Comparison of ENCODE assay signal across 9 cellular contexts in the genomic region with DNA sequence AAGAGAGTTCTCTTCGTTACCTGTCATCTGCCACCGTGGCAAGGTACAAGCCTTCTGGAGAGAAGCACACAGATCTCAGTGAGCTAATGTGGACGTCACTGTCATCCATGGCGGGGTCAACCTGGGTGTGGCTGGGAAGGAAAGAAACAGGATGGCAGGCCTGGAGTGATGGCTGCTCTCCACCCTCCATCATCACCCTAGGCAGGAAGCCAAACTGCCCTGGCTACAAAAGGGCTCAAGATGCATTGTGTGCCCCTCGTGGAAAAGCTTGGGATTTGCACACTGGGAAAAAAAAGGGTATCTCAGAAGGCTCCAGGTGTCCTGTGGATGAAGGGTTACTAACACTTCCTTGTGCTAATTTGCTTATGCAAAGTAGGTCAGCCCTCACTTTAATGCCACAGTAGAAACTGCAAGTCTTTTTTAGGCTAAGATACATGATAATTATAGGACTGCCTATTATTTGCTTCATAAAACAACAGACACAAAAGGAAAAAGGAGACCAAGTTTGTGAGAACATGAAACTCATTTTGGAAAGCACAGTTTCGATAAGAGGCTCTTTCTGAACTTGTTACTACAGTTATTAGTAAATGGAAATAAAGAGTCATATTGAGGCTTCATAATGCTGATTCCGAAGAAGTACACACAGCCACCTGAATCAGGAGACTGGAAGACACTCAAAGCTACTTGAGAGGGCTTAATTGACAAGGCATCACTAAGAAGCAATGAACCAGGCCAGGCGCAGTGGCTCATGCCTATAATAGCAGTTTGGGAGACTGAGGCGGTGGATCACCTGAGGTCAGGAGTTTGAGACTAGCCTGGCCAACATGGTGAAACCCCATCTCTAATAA. TPM values are rescaled to one million over a fixed set of nuclear protein-coding genes. Genes with fewer than 3 reads are reported as not detected.
A peak's percentile ranks its signal among the peaks of the same experiment; 100 is the strongest.
DNase-seq lines count a peak whose midpoint lies in the region; ATAC-seq, FAIRE-seq and TF ChIP-seq lines count a peak whose summit lies in the region.
"Had no signal": no experiment of that assay in that cellular context is flagged by ENCODE, and none has a peak within 500 bp of the region (broad histone marks: within the 10 kb centered on the region; RNA-seq: fewer than 3 reads in every experiment).

No MANE protein-coding gene starts in this region.

- peaks cover 23% of the 10 kb centered on the region for H3K36me3 ChIP-seq in bronchial epithelial cell (ENCODE audit: control insufficient read depth, insufficient read depth, low read length)
- no peaks in the 10 kb centered on the region for H3K36me3 ChIP-seq in testis (ENCODE audit: low read depth, missing control alignments)

- H3K4me1 ChIP-seq in testis = no peaks in the 10 kb centered on the region

- H3K27me3 ChIP-seq in bronchial epithelial cell (ENCODE audit: control insufficient read depth, insufficient read depth, low read length) = no peaks in the 10 kb centered on the region
- H3K27me3 ChIP-seq in testis = no peaks in the 10 kb centered on the region

- TF ChIP-seq CTCF in LNCaP clone FGC (IDR thresholded peaks at IDR 0.05; ENCODE audit: control insufficient read depth, extremely low read depth, insufficient read depth) (0 out of 2 replicates have a peak, but pooled peaks have one; percentile 15), bronchial epithelial cell (IDR thresholded peaks at IDR 0.05; ENCODE audit: insufficient read depth, low read length, severe bottlenecking) (no peak), testis (IDR thresholded peaks at IDR 0.05) (peak in 1 of 3 experiments; percentile 6)

- peaks cover 27% of the 10 kb centered on the region for H3K4me1 Mint-ChIP-seq in stimulated activated memory B cell treated with anti-CD40 and anti-IgM and Interleukin-4, amounts not matched to agents 10 μg/mL and 1 μg/mL and 100 μg/mL, for 72 hours

- ATAC-seq in Right ventricle myocardium inferior (peak; percentile 26), GM21825 (IDR thresholded peaks at IDR 0.05; ENCODE audit: unreplicated experiment) (peak; percentile 78)
- ATAC-seq in stimulated activated memory B cell treated with anti-CD40 and anti-IgM and Interleukin-4, amounts not matched to agents 10 μg/mL and 1 μg/mL and 100 μg/mL, for 72 hours = peak; percentile 91

- peaks cover 66% of the 10 kb centered on the region for H3K36me3 Mint-ChIP-seq in stimulated activated memory B cell treated with anti-CD40 and anti-IgM and Interleukin-4, amounts not matched to agents 10 μg/mL and 1 μg/mL and 100 μg/mL, for 72 hours

- H3K4me3 ChIP-seq in LNCaP clone FGC (ENCODE audit: low read depth, low read length) (no peak overlapping the region), bronchial epithelial cell (ENCODE audit: low read depth, low read length) (no peak overlapping the region), testis (no peak overlapping the region)

- no peak overlapping the region for H3K27ac ChIP-seq in testis

- H3K27me3 Mint-ChIP-seq in stimulated activated memory B cell treated with anti-CD40 and anti-IgM and Interleukin-4, amounts not matched to agents 10 μg/mL and 1 μg/mL and 100 μg/mL, for 72 hours = no peaks in the 10 kb centered on the region

- no peak for DNase-seq in Right ventricle myocardium inferior (ENCODE audit: missing footprints)
- no peak for DNase-seq in cardiac septum (ENCODE audit: low spot score)
- no peak for DNase-seq in LNCaP clone FGC (ENCODE audit: low read depth)
- DNase-seq in bronchial epithelial cell (ENCODE audit: low read depth) = no peak
- DNase-seq in testis = no peak
- DNase-seq in iPS-NIHi7 (ENCODE audit: extremely low spot score) = no peak

- FAIRE-seq in bronchial epithelial cell (lab: Jason Lieb, UNC) = peak; percentile 43
- FAIRE-seq: colon had no signal

- WGBS in testis, 2 donors = 84% methylated on average over 9 of the region's 9 CpGs

- no peak for TF ChIP-seq POLR2A in testis (IDR thresholded peaks at IDR 0.05)

- no peaks in the 10 kb centered on the region for H3K9me3 Mint-ChIP-seq in stimulated activated memory B cell treated with anti-CD40 and anti-IgM and Interleukin-4, amounts not matched to agents 10 μg/mL and 1 μg/mL and 100 μg/mL, for 72 hours

- no peaks in the 10 kb centered on the region for H3K9me3 ChIP-seq in testis

- H3K27ac Mint-ChIP-seq in stimulated activated memory B cell treated with anti-CD40 and anti-IgM and Interleukin-4, amounts not matched to agents 10 μg/mL and 1 μg/mL and 100 μg/mL, for 72 hours = peak overlapping the region; percentile 80

- H3K4me3 Mint-ChIP-seq in stimulated activated memory B cell treated with anti-CD40 and anti-IgM and Interleukin-4, amounts not matched to agents 10 μg/mL and 1 μg/mL and 100 μg/mL, for 72 hours = peak overlapping the region; percentile 2

- intact Hi-C loops in Right ventricle myocardium inferior (cut with DNase I) = no loop called here
- intact Hi-C loops in cardiac septum (cut with DNase I) = loop anchor here (10.0 kb wide), 1 partner anchor 161 kb away; no protein-coding TSS in a partner anchor
- intact Hi-C loops in testis (cut with DNase I; ENCODE audit: low total_unique reads) = no loop called here

RNA-seq across cellular contexts. Expression of gene RFC5, which starts 18.9 kb away (rescaled TPM):
- total RNA-seq in Right ventricle myocardium inferior (4.4 TPM), cardiac septum (2.6 TPM), bronchial epithelial cell (6.1 and 7.4 TPM in 2 replicates), testis (10 to 100 TPM; 20.9 to 23.0 TPM)
- 20.0 TPM for polyA plus RNA-seq in testis (ENCODE audit: insufficient read depth, low read depth, low replicate concordance)

RNA-seq across cellular contexts. Expression of gene WSB2, which starts 25.6 kb away (rescaled TPM):
- total RNA-seq in Right ventricle myocardium inferior = 97.3 TPM
- total RNA-seq in cardiac septum = 95.3 TPM
- total RNA-seq in bronchial epithelial cell = 125 and 234 TPM in 2 replicates
- total RNA-seq in testis = 10 to 100 TPM; 59.4 to 81.6 TPM
- polyA plus RNA-seq in testis (ENCODE audit: insufficient read depth, low read depth, low replicate concordance) = 54.5 TPM

Comparison
In these comparisons a context has a peak if more than half of its experiments do, and no peak if none do; other contexts are left out.
1. ATAC-seq: peak in every context shown above with its lines; median percentile 91 in stimulated activated memory B cell treated with anti-CD40 and anti-IgM and Interleukin-4, amounts not matched to agents 10 μg/mL and 1 μg/mL and 100 μg/mL, for 72 hours; 78 in GM21825; 26 in Right ventricle myocardium inferior.